In the genomic region with DNA sequence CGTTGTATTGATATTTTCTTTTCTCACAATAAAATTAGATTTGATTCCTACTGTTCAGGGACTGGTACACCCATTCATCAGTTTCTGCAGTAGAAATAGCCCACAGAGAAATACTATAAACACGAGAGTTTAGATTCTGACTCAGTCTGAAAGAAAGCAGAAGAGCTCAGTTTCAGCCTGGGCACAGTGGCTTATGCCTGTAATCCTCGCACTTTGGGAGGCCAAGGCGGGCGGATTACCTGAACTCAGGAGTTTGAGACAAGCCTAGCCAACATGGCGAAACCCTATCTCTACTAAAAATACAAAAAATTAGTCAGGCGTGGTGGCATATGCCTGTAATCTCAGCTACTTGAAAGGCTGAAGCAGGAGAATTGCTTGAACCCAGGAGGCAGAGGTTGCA, we compare ENCODE assay signal across 12 cellular contexts. TPM values are rescaled to one million over a fixed set of nuclear protein-coding genes. Genes with fewer than 3 reads are reported as not detected.
DNase-seq lines count a peak whose midpoint lies in the region; ATAC-seq lines count a peak whose summit lies in the region.
"Had no signal": no experiment of that assay in that cellular context is flagged by ENCODE, and none has a peak within 500 bp of the region (broad histone marks: within the 10 kb centered on the region; RNA-seq: fewer than 3 reads in every experiment).

No MANE protein-coding gene starts in this region.

- peak overlapping the region; percentile 92 for H3K27ac Mint-ChIP-seq in activated CD4-positive, alpha-beta T cell treated with anti-CD3 and anti-CD28 coated beads, Interleukin-2, amount 10 ng/mL, durations not matched to agents 24 days and 14 days
- H3K27ac Mint-ChIP-seq in activated CD4-positive, alpha-beta memory T cell treated with anti-CD3 and anti-CD28 coated beads, Interleukin-2, amount 10 ng/mL, durations not matched to agents 7 days and 5 days = peak overlapping the region; percentile 85

- H3K36me3 Mint-ChIP-seq in activated CD4-positive, alpha-beta T cell treated with anti-CD3 and anti-CD28 coated beads, Interleukin-2, amount 10 ng/mL, durations not matched to agents 24 days and 14 days (ENCODE audit: low read depth) = peaks cover 86% of the 10 kb centered on the region
- peaks cover 90% of the 10 kb centered on the region for H3K36me3 Mint-ChIP-seq in activated CD4-positive, alpha-beta memory T cell treated with anti-CD3 and anti-CD28 coated beads, Interleukin-2, amount 10 ng/mL, durations not matched to agents 7 days and 5 days (ENCODE audit: low read depth)

- peak; percentile 76 for DNase-seq in activated CD4-positive, alpha-beta T cell treated with anti-CD3 and anti-CD28 coated beads, Interleukin-2, amount 10 ng/mL, durations not matched to agents 24 days and 14 days
- DNase-seq in activated CD4-positive, alpha-beta T cell treated with anti-CD3 and anti-CD28 coated beads, Interleukin-2, amount 50 U/mL, for 1 hour = no peak
- DNase-seq in activated CD4-positive, alpha-beta memory T cell treated with anti-CD3 and anti-CD28 coated beads, Interleukin-2, amount 10 ng/mL, durations not matched to agents 7 days and 5 days = no peak
- peak; percentile 58 to 62 for DNase-seq in stimulated activated CD4-positive, alpha-beta T cell treated with anti-CD3 and anti-CD28 coated beads, Interleukin-2, amount 100 ng/mL, for 24 hours
- DNase-seq in H4 (ENCODE audit: low spot score) (no peak), HPDE6-E6E7 (ENCODE audit: extremely low spot score) (no peak)
- DNase-seq in central memory CD4-positive, alpha-beta T cell = no peak
- DNase-seq: anterior cingulate cortex, NCI-H1417 treated with DMSO at 0.1 percent for 48 hours, T1000 had no signal

- CTCF ChIA-PET in activated CD4-positive, alpha-beta memory T cell treated with anti-CD3 and anti-CD28 coated beads, Interleukin-2, amount 10 ng/mL, durations not matched to agents 7 days and 5 days (lab: Charles Lee) = interaction anchor here (1.1 to 4.7 kb wide), 8 partner anchors 21 to 84 kb away, joined by 3 to 27 read pairs (median 6); partner anchors contain the start of gene MED7

- peak; percentile 76 for ATAC-seq in HG02678 (IDR thresholded peaks at IDR 0.05; ENCODE audit: unreplicated experiment)

- intact Hi-C loops in activated CD4-positive, alpha-beta T cell treated with anti-CD3 and anti-CD28 coated beads, Interleukin-2, amount 10 ng/mL, durations not matched to agents 24 days and 14 days (cut with micrococcal nuclease) = loop anchor here (1.0 to 10.0 kb wide), 5 partner anchors 9 to 84 kb away; partner anchors contain the start of genes HAVCR2 and ITK

- H3K4me3 Mint-ChIP-seq in activated CD4-positive, alpha-beta T cell treated with anti-CD3 and anti-CD28 coated beads, Interleukin-2, amount 10 ng/mL, durations not matched to agents 24 days and 14 days = peak overlapping the region; percentile 83
- H3K4me3 Mint-ChIP-seq in activated CD4-positive, alpha-beta memory T cell treated with anti-CD3 and anti-CD28 coated beads, Interleukin-2, amount 10 ng/mL, durations not matched to agents 7 days and 5 days = peak overlapping the region; percentile 70

- H3K4me1 Mint-ChIP-seq in activated CD4-positive, alpha-beta T cell treated with anti-CD3 and anti-CD28 coated beads, Interleukin-2, amount 10 ng/mL, durations not matched to agents 24 days and 14 days = peaks cover 70% of the 10 kb centered on the region
- peaks cover 83% of the 10 kb centered on the region for H3K4me1 Mint-ChIP-seq in activated CD4-positive, alpha-beta memory T cell treated with anti-CD3 and anti-CD28 coated beads, Interleukin-2, amount 10 ng/mL, durations not matched to agents 7 days and 5 days

- peaks cover 3% of the 10 kb centered on the region for H3K9me3 Mint-ChIP-seq in activated CD4-positive, alpha-beta T cell treated with anti-CD3 and anti-CD28 coated beads, Interleukin-2, amount 10 ng/mL, durations not matched to agents 24 days and 14 days
- H3K9me3 Mint-ChIP-seq in activated CD4-positive, alpha-beta memory T cell treated with anti-CD3 and anti-CD28 coated beads, Interleukin-2, amount 10 ng/mL, durations not matched to agents 7 days and 5 days = no peaks in the 10 kb centered on the region

- POLR2A ChIA-PET in activated CD4-positive, alpha-beta memory T cell treated with anti-CD3 and anti-CD28 coated beads, Interleukin-2, amount 10 ng/mL, durations not matched to agents 7 days and 5 days (lab: Charles Lee) = interaction anchor here (1.5 to 20.6 kb wide), 14 partner anchors 7 to 118 kb away, joined by 5 to 301 read pairs (median 23); partner anchors contain the start of genes CYFIP2, GARIN3 and ITK

- no peaks in the 10 kb centered on the region for H3K27me3 Mint-ChIP-seq in activated CD4-positive, alpha-beta T cell treated with anti-CD3 and anti-CD28 coated beads, Interleukin-2, amount 10 ng/mL, durations not matched to agents 24 days and 14 days
- no peaks in the 10 kb centered on the region for H3K27me3 Mint-ChIP-seq in activated CD4-positive, alpha-beta memory T cell treated with anti-CD3 and anti-CD28 coated beads, Interleukin-2, amount 10 ng/mL, durations not matched to agents 7 days and 5 days

RNA-seq across cellular contexts. Expression of gene ITK, which starts 8.6 kb away (rescaled TPM):
- 230 and 237 TPM in 2 replicates for total RNA-seq in activated CD4-positive, alpha-beta T cell treated with anti-CD3 and anti-CD28 coated beads, Interleukin-2, amount 10 ng/mL, durations not matched to agents 24 days and 14 days
- total RNA-seq in activated CD4-positive, alpha-beta memory T cell treated with anti-CD3 and anti-CD28 coated beads, Interleukin-2, amount 10 ng/mL, durations not matched to agents 7 days and 5 days = 100 to 1,000 TPM; 247 to 249 TPM
- total RNA-seq in H4 (2014; rRNA removed; shearing (Covaris generic)) = 0.02 TPM in 1 of 2 replicates, not detected in the other

RNA-seq across cellular contexts. Expression of gene GARIN3, which starts 23.2 kb away (rescaled TPM):
- 0.19 and 0.36 TPM in 2 replicates for total RNA-seq in activated CD4-positive, alpha-beta T cell treated with anti-CD3 and anti-CD28 coated beads, Interleukin-2, amount 10 ng/mL, durations not matched to agents 24 days and 14 days
- total RNA-seq in activated CD4-positive, alpha-beta memory T cell treated with anti-CD3 and anti-CD28 coated beads, Interleukin-2, amount 10 ng/mL, durations not matched to agents 7 days and 5 days = under 1 TPM in 1 of 2 experiments, not detected in 1; 0.13 TPM
- not detected in 2 replicates for total RNA-seq in H4 (2014; rRNA removed; shearing (Covaris generic))
- total RNA-seq: tibial nerve had no signal

RNA-seq across cellular contexts. Expression of gene MED7, which starts 46.6 kb away (rescaled TPM):
- 13.2 and 14.6 TPM in 2 replicates for total RNA-seq in activated CD4-positive, alpha-beta T cell treated with anti-CD3 and anti-CD28 coated beads, Interleukin-2, amount 10 ng/mL, durations not matched to agents 24 days and 14 days
- total RNA-seq in activated CD4-positive, alpha-beta memory T cell treated with anti-CD3 and anti-CD28 coated beads, Interleukin-2, amount 10 ng/mL, durations not matched to agents 7 days and 5 days = 10 to 100 TPM; 16.8 to 17.7 TPM
- 10.4 and 20.0 TPM in 2 replicates for total RNA-seq in H4 (2014; rRNA removed; shearing (Covaris generic))

Comparison
In these comparisons a context has a peak if more than half of its experiments do, and no peak if none do; other contexts are left out.
1. DNase-seq: peak in activated CD4-positive, alpha-beta T cell treated with anti-CD3 and anti-CD28 coated beads, Interleukin-2, amount 10 ng/mL, durations not matched to agents 24 days and 14 days (single experiment) and stimulated activated CD4-positive, alpha-beta T cell treated with anti-CD3 and anti-CD28 coated beads, Interleukin-2, amount 100 ng/mL, for 24 hours (2 of 2); none in activated CD4-positive, alpha-beta T cell treated with anti-CD3 and anti-CD28 coated beads, Interleukin-2, amount 50 U/mL, for 1 hour (single experiment), activated CD4-positive, alpha-beta memory T cell treated with anti-CD3 and anti-CD28 coated beads, Interleukin-2, amount 10 ng/mL, durations not matched to agents 7 days and 5 days (single experiment), H4 (single experiment), HPDE6-E6E7 (single experiment) and central memory CD4-positive, alpha-beta T cell (single experiment).
2. RNA of gene ITK, which starts 8.6 kb away (total RNA-seq): 247 to 249 TPM in activated CD4-positive, alpha-beta memory T cell treated with anti-CD3 and anti-CD28 coated beads, Interleukin-2, amount 10 ng/mL, durations not matched to agents 7 days and 5 days and 230 to 237 TPM in activated CD4-positive, alpha-beta T cell treated with anti-CD3 and anti-CD28 coated beads, Interleukin-2, amount 10 ng/mL, durations not matched to agents 24 days and 14 days; 0.02 TPM in H4; every median in the first group is over 100 times any median in the second.